Comparison of ENCODE assay signal across 1 cellular context in the genomic region with DNA sequence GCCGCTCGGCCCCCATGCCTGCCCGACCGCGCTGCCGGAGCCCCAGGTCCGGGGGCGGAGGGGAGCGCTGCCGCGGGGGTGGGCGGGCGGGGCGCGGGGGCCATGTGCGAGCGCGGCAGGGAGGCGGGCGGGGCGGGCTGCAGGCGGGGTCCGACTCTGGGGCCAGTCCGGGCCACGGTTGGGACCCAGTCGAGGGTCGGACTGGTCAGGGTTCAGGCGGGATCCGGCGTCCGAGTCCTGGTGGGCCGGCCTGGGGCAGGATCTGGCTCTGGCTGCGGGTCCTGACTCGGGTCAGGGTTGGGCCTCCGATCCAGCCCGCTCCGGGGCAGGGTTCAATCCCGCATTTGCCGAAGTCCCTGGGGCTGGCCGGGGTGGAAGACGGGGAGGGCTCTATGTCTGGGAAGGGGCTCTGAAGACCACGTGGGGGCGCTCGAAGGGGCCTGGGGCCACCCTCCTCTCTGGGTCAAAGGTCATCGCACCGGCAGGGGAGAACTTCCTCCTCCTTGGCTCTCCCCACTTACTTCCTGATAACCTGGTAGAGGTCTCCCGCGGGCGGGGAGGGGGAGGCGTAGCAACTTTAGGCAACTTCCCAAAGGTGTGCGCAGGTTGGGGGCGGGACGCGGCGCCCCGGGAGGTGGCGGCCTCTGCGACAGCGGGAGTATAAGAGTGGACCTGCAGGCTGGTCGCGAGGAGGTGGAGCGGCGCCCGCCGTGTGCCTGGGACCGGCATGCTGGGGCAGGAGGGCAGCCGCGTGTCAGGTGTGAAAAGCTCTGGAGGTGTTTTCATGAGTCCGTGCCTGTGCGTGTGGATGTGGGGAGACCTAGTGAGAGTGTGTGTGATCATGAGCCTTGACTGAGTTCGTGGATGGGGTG.
TF ChIP-seq lines count a peak whose summit lies in the region.

No MANE protein-coding gene starts in this region.

TF ChIP-seq in K562, 482 proteins besides CTCF, POLR2A, EP300 and RAD21 (continued from another document):
- TF ChIP-seq, protein P1, sequence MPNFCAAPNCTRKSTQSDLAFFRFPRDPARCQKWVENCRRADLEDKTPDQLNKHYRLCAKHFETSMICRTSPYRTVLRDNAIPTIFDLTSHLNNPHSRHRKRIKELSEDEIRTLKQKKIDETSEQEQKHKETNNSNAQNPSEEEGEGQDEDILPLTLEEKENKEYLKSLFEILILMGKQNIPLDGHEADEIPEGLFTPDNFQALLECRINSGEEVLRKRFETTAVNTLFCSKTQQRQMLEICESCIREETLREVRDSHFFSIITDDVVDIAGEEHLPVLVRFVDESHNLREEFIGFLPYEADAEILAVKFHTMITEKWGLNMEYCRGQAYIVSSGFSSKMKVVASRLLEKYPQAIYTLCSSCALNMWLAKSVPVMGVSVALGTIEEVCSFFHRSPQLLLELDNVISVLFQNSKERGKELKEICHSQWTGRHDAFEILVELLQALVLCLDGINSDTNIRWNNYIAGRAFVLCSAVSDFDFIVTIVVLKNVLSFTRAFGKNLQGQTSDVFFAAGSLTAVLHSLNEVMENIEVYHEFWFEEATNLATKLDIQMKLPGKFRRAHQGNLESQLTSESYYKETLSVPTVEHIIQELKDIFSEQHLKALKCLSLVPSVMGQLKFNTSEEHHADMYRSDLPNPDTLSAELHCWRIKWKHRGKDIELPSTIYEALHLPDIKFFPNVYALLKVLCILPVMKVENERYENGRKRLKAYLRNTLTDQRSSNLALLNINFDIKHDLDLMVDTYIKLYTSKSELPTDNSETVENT (CRISPR knock-in tag; IDR thresholded peaks at IDR 0.05): 0 out of 2 replicates have a peak, but pooled peaks have one; percentile 23
- peak; percentile 37; the same call in 1 of the 2 replicates for TF ChIP-seq SMC3 (conservative IDR thresholded peaks at IDR 0.05; ENCODE audit: insufficient read depth, low read depth, low read length)
- TF ChIP-seq ZFX (CRISPR knock-in tag; IDR thresholded peaks at IDR 0.05): peak; percentile 71
- peak; percentile 75 for TF ChIP-seq SP1 (CRISPR knock-in tag; IDR thresholded peaks at IDR 0.05)
- peak; percentile 40; the same call in 1 of the 2 replicates for TF ChIP-seq HDGF (IDR thresholded peaks at IDR 0.05)
- TF ChIP-seq SAP30 (IDR thresholded peaks at IDR 0.05; ENCODE audit: borderline replicate concordance, insufficient read depth, low read depth, low read length, poor library complexity, severe bottlenecking): peak; percentile 56
- no peak for TF ChIP-seq CAMTA2 (CRISPR knock-in tag; conservative IDR thresholded peaks at IDR 0.05)
- peak; percentile 89 for TF ChIP-seq POLR2G (IDR thresholded peaks at IDR 0.05; ENCODE audit: low read depth, low read length)
- TF ChIP-seq, protein P2, sequence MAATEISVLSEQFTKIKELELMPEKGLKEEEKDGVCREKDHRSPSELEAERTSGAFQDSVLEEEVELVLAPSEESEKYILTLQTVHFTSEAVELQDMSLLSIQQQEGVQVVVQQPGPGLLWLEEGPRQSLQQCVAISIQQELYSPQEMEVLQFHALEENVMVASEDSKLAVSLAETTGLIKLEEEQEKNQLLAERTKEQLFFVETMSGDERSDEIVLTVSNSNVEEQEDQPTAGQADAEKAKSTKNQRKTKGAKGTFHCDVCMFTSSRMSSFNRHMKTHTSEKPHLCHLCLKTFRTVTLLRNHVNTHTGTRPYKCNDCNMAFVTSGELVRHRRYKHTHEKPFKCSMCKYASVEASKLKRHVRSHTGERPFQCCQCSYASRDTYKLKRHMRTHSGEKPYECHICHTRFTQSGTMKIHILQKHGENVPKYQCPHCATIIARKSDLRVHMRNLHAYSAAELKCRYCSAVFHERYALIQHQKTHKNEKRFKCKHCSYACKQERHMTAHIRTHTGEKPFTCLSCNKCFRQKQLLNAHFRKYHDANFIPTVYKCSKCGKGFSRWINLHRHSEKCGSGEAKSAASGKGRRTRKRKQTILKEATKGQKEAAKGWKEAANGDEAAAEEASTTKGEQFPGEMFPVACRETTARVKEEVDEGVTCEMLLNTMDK (IDR thresholded peaks at IDR 0.05; ENCODE audit: borderline replicate concordance, insufficient read depth, low read depth, low read length, poor library complexity, severe bottlenecking): peak; percentile 41
- TF ChIP-seq KLF16 (IDR thresholded peaks at IDR 0.05): no peak
- TF ChIP-seq, protein P3, sequence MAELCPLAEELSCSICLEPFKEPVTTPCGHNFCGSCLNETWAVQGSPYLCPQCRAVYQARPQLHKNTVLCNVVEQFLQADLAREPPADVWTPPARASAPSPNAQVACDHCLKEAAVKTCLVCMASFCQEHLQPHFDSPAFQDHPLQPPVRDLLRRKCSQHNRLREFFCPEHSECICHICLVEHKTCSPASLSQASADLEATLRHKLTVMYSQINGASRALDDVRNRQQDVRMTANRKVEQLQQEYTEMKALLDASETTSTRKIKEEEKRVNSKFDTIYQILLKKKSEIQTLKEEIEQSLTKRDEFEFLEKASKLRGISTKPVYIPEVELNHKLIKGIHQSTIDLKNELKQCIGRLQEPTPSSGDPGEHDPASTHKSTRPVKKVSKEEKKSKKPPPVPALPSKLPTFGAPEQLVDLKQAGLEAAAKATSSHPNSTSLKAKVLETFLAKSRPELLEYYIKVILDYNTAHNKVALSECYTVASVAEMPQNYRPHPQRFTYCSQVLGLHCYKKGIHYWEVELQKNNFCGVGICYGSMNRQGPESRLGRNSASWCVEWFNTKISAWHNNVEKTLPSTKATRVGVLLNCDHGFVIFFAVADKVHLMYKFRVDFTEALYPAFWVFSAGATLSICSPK (IDR thresholded peaks at IDR 0.05; ENCODE audit: borderline replicate concordance): no peak
- peak; percentile 51 for TF ChIP-seq HCFC1 (IDR thresholded peaks at IDR 0.05; ENCODE audit: low read depth, low read length)
